In the genomic region with DNA sequence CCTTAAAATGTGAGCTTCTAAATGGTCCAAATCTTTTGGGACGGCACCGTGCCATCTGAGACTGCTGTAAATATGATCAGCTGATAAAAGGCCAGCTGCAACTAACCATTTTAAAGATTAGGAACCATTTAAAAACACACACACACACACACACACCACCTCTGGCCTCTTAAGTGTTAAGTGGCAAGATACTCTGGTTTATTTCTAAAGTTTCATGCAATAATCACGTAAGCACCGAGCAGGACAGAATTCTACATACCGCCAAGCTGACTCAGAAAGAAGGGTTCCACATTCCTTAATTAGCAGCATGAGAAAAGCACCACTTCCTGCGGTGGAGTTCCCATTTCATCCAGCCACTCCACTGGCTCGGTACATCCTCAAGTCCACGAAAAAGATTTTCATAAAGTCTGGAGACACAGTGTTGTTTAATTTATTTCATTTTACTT, we compare ENCODE assay signal across 1 cellular context.
A peak's percentile ranks its signal among the peaks of the same experiment; 100 is the strongest.
TF ChIP-seq lines count a peak whose summit lies in the region.

No MANE protein-coding gene starts in this region.

TF ChIP-seq in K562, 482 proteins besides CTCF, POLR2A, EP300 and RAD21 (continued from another document and continues in another):
- TF ChIP-seq MLLT1 (IDR thresholded peaks at IDR 0.05) (peak; percentile 24 to 41; a peak in 1 of 4 replicates), GATA2 (CRISPR knock-in tag; IDR thresholded peaks at IDR 0.05) (peak; percentile 67), KDM1A (IDR thresholded peaks at IDR 0.05) (peak; percentile 59 to 61; a peak in 3 of 4 replicates), ADNP (tag; IDR thresholded peaks at IDR 0.05) (no peak), NEUROD1 (IDR thresholded peaks at IDR 0.05; ENCODE audit: borderline replicate concordance, low read depth, low read length, partially characterized antibody) (peak; percentile 25), PRDM10 (IDR thresholded peaks at IDR 0.05; ENCODE audit: partially characterized antibody) (peak; percentile 8), FOXA3 (CRISPR knock-in tag; conservative IDR thresholded peaks at IDR 0.05 in 1 of 2, IDR thresholded peaks at IDR 0.05 in 1 of 2) (peak in 1 of 2 experiments; percentile 48; a peak in 1 of 4 replicates), DACH1 (IDR thresholded peaks at IDR 0.05; ENCODE audit: partially characterized antibody) (peak; percentile 88), HLTF (IDR thresholded peaks at IDR 0.05) (0 out of 2 replicates have a peak, but pooled peaks have one; percentile 21), ZKSCAN8 (CRISPR knock-in tag; IDR thresholded peaks at IDR 0.05) (0 out of 2 replicates have a peak, but pooled peaks have one; percentile 19), HDAC1 (IDR thresholded peaks at IDR 0.05) (peak in 1 of 2 experiments; percentile 63; a peak in 1 of 4 replicates), TEAD2 (tag; IDR thresholded peaks at IDR 0.05) (peak; percentile 56), RCOR1 (IDR thresholded peaks at IDR 0.05; ENCODE audit: borderline replicate concordance in 1 of 2, low read depth in 2 of 2, low read length in 2 of 2) (peak in 1 of 2 experiments; percentile 24; a peak in 1 of 4 replicates), FOXJ2 (tag; IDR thresholded peaks at IDR 0.05) (no peak), DPF2 (IDR thresholded peaks at IDR 0.05) (peak; percentile 85), CBFA2T3 (IDR thresholded peaks at IDR 0.05) (peak; percentile 88)
- TF ChIP-seq, protein P1, sequence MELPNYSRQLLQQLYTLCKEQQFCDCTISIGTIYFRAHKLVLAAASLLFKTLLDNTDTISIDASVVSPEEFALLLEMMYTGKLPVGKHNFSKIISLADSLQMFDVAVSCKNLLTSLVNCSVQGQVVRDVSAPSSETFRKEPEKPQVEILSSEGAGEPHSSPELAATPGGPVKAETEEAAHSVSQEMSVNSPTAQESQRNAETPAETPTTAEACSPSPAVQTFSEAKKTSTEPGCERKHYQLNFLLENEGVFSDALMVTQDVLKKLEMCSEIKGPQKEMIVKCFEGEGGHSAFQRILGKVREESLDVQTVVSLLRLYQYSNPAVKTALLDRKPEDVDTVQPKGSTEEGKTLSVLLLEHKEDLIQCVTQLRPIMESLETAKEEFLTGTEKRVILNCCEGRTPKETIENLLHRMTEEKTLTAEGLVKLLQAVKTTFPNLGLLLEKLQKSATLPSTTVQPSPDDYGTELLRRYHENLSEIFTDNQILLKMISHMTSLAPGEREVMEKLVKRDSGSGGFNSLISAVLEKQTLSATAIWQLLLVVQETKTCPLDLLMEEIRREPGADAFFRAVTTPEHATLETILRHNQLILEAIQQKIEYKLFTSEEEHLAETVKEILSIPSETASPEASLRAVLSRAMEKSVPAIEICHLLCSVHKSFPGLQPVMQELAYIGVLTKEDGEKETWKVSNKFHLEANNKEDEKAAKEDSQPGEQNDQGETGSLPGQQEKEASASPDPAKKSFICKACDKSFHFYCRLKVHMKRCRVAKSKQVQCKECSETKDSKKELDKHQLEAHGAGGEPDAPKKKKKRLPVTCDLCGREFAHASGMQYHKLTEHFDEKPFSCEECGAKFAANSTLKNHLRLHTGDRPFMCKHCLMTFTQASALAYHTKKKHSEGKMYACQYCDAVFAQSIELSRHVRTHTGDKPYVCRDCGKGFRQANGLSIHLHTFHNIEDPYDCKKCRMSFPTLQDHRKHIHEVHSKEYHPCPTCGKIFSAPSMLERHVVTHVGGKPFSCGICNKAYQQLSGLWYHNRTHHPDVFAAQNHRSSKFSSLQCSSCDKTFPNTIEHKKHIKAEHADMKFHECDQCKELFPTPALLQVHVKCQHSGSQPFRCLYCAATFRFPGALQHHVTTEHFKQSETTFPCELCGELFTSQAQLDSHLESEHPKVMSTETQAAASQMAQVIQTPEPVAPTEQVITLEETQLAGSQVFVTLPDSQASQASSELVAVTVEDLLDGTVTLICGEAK (IDR thresholded peaks at IDR 0.05) = peak; percentile 13; the same call in 1 of the 2 replicates
- TF ChIP-seq, protein P1 (CRISPR knock-in tag; IDR thresholded peaks at IDR 0.05) = no peak
- TF ChIP-seq, protein P2, sequence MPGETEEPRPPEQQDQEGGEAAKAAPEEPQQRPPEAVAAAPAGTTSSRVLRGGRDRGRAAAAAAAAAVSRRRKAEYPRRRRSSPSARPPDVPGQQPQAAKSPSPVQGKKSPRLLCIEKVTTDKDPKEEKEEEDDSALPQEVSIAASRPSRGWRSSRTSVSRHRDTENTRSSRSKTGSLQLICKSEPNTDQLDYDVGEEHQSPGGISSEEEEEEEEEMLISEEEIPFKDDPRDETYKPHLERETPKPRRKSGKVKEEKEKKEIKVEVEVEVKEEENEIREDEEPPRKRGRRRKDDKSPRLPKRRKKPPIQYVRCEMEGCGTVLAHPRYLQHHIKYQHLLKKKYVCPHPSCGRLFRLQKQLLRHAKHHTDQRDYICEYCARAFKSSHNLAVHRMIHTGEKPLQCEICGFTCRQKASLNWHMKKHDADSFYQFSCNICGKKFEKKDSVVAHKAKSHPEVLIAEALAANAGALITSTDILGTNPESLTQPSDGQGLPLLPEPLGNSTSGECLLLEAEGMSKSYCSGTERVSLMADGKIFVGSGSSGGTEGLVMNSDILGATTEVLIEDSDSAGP (CRISPR knock-in tag; IDR thresholded peaks at IDR 0.05) = no peak
- TF ChIP-seq, protein P3, sequence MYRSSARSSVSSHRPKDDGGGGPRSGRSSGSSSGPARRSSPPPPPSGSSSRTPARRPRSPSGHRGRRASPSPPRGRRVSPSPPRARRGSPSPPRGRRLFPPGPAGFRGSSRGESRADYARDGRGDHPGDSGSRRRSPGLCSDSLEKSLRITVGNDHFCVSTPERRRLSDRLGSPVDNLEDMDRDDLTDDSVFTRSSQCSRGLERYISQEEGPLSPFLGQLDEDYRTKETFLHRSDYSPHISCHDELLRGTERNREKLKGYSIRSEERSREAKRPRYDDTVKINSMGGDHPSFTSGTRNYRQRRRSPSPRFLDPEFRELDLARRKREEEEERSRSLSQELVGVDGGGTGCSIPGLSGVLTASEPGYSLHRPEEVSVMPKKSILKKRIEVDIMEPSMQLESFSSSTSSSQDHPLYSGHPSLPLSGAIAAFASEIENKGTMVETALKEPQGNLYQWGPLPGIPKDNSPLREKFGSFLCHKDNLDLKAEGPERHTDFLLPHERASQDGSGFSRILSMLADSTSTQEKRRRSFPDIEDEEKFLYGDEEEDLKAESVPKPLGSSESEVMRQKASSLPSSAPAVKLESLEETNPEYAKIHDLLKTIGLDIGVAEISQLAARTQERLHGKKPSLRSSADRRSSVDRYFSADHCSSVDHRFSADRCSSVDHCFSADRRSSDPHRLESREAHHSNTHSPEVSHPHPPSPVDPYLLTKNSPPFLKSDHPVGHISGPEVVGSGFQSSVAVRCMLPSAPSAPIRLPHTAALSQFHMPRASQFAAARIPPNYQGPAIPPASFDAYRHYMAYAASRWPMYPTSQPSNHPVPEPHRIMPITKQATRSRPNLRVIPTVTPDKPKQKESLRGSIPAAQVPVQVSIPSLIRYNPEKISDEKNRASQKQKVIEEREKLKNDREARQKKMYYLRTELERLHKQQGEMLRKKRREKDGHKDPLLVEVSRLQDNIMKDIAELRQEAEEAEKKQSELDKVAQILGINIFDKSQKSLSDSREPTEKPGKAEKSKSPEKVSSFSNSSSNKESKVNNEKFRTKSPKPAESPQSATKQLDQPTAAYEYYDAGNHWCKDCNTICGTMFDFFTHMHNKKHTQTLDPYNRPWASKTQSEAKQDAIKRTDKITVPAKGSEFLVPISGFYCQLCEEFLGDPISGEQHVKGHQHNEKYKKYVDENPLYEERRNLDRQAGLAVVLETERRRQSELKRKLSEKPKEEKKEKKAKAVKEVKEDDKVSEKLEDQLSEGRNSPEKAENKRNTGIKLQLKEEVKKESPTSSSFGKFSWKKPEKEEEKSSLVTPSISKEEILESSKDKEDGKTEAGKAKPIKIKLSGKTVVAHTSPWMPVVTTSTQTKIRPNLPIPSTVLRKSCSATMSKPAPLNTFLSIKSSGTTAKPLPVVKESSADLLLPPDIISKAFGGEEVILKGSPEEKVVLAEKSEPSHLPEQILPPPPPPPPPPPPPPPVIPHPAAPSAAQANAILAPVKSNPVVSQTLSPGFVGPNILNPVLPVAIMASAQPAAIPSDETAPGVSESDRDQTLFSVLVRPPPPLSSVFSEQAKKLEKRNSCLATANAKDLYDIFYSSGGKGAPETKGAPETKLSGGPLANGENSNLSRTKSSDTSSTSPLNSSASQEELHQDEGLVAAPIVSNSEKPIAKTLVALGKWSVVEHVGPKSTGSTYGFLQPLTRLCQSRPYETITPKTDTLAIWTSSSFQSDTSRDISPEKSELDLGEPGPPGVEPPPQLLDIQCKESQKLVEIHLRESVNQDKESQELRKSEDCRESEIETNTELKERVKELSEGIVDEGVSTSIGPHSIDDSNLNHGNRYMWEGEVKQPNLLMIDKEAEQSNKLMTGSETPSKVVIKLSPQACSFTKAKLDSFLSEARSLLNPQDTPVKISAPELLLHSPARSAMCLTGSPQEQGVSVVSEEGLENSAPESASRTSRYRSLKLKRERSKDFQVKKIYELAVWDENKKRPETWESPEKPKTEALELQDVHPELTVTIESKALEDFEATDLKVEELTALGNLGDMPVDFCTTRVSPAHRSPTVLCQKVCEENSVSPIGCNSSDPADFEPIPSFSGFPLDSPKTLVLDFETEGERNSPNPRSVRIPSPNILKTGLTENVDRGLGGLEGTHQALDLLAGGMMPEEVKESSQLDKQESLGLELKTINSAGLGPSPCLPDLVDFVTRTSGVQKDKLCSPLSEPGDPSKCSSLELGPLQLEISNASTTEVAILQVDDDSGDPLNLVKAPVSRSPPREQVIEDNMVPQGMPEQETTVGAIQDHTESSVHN (IDR thresholded peaks at IDR 0.05; ENCODE audit: borderline replicate concordance in 1 of 2, low read depth in 1 of 2) = peak in 1 of 2 experiments; percentile 78; a peak in 1 of 4 replicates
- TF ChIP-seq, protein P4, sequence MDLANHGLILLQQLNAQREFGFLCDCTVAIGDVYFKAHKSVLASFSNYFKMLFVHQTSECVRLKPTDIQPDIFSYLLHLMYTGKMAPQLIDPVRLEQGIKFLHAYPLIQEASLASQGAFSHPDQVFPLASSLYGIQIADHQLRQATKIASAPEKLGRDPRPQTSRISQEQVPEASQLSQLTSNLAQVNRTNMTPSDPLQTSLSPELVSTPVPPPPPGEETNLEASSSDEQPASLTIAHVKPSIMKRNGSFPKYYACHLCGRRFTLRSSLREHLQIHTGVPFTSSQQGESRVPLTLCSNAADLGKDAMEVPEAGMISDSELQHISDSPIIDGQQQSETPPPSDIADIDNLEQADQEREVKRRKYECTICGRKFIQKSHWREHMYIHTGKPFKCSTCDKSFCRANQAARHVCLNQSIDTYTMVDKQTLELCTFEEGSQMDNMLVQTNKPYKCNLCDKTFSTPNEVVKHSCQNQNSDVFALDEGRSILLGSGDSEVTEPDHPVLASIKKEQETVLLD (IDR thresholded peaks at IDR 0.05) = peak; percentile 68; the same call in 1 of the 2 replicates
